8 cellular contexts compared by ENCODE assay signal in the genomic region with DNA sequence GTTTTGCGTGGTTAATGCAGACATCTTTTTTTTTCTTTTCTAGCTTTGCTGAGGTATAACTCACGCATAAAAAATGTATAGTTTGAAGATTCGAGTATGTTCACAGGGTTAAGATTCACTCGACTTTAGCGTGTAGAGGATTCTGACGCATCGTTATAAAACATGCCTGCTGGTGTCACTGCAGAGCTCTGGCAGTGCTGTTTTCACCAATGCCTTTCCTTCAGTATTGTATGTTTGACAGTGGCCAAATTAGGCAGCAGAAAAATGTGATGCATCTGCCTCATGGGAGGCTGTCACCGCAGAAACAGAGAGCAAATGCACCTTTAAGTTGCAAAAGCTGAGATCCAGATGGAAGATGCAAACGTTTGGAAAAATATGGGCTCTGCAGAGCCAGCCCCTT. TPM values are rescaled to one million over a fixed set of nuclear protein-coding genes. Genes with fewer than 3 reads are reported as not detected.
DNase-seq lines count a peak whose midpoint lies in the region; ATAC-seq, FAIRE-seq and TF ChIP-seq lines count a peak whose summit lies in the region.

No MANE protein-coding gene starts in this region.

- H3K4me3 ChIP-seq in AG04449 (ENCODE audit: low read depth, low read length): no peak overlapping the region
- no peak overlapping the region for H3K4me3 ChIP-seq in Peyer's patch
- H3K4me3 ChIP-seq in psoas muscle: no peak overlapping the region
- no peak overlapping the region for H3K4me3 ChIP-seq in lower leg skin (ENCODE audit: low read depth, poor library complexity, severe bottlenecking)

- FAIRE-seq in GM12891 (lab: Jason Lieb, UNC): peak; percentile 70

- TF ChIP-seq POLR2A in GM12891 (IDR thresholded peaks at IDR 0.05; ENCODE audit: low read depth, low read length) (no peak), Peyer's patch (IDR thresholded peaks at IDR 0.05) (no peak), lower leg skin (IDR thresholded peaks at IDR 0.05) (no peak)

- no peaks in the 10 kb centered on the region for H3K4me1 ChIP-seq in Peyer's patch
- H3K4me1 ChIP-seq in psoas muscle: no peaks in the 10 kb centered on the region

- CTCF ChIA-PET in AG04449 (lab: Yijun Ruan, JAX): interaction anchor here (0.7 to 8.6 kb wide), 7 partner anchors 13 to 293 kb away, joined by 3 to 78 read pairs (median 9); no protein-coding TSS in a partner anchor

- POLR2A ChIA-PET in AG04449 (lab: Yijun Ruan, JAX): no interaction called here

- no peaks in the 10 kb centered on the region for H3K9me3 ChIP-seq in Peyer's patch
- H3K9me3 ChIP-seq in psoas muscle: no peaks in the 10 kb centered on the region

- no peak for ATAC-seq in psoas muscle
- no peak for ATAC-seq in GM18861 (IDR thresholded peaks at IDR 0.05; ENCODE audit: unreplicated experiment)

- 38 to 44% (median 41%) methylated on average over 9 of the region's 9 CpGs for WGBS in psoas muscle, 3 donors
- WGBS in lower leg skin, 2 donors: 34 to 37% methylated on average over 9 of the region's 9 CpGs

- TF ChIP-seq CTCF in AG04449 (IDR thresholded peaks at IDR 0.05; ENCODE audit: insufficient read depth, low read length, missing control alignments): peak; percentile 34
- peak in 5 of 6 experiments; percentile 19 to 50 (median 32) for TF ChIP-seq CTCF in Peyer's patch (IDR thresholded peaks at IDR 0.05)
- peak; percentile 9 for TF ChIP-seq CTCF in psoas muscle (IDR thresholded peaks at IDR 0.05)
- TF ChIP-seq CTCF in lower leg skin (IDR thresholded peaks at IDR 0.05): no peak

- no peak for DNase-seq in AG04449 (ENCODE audit: low read depth, low spot score)
- DNase-seq in GM12891 (ENCODE audit: insufficient read length, low spot score): no peak
- DNase-seq in Peyer's patch: peak in 2 of 3 donors; percentile 39 to 53
- peak; percentile 22 to 41 for DNase-seq in dermis microvascular lymphatic vessel endothelial cell (ENCODE audit: low read depth in 2 of 2)
- DNase-seq in psoas muscle: no peak
- no peak for DNase-seq in lower leg skin (ENCODE audit: low spot score in 2 of 2)
- DNase-seq in OCI-M2 (lab: John Stamatoyannopoulos, UW; ENCODE audit: unreplicated experiment): no peak

- intact Hi-C loops in psoas muscle (cut with DNase I): no loop called here
- intact Hi-C loops in lower leg skin (cut with DNase I; ENCODE audit: low total_unique reads): loop anchor here (10.0 kb wide), 1 partner anchor 194 kb away; no protein-coding TSS in a partner anchor

- H3K27ac ChIP-seq in Peyer's patch: no peak overlapping the region
- H3K27ac ChIP-seq in psoas muscle: no peak overlapping the region

- H3K36me3 ChIP-seq in Peyer's patch (no peaks in the 10 kb centered on the region), psoas muscle (ENCODE audit: insufficient read depth in 1 of 2, low read depth in 1 of 2) (no peaks in the 10 kb centered on the region)

- H3K27me3 ChIP-seq in Peyer's patch (no peaks in the 10 kb centered on the region), psoas muscle (ENCODE audit: insufficient read depth in 3 of 3, low read length in 2 of 3) (peaks cover 0 to 3% (median 0%) of the 10 kb centered on the region in 3 donors)

TF ChIP-seq in GM12891, 5 proteins besides CTCF, POLR2A, EP300 and RAD21:
- TF ChIP-seq TAF1 (IDR thresholded peaks at IDR 0.05; ENCODE audit: low read depth, low read length): no peak
- no peak for TF ChIP-seq POU2F2 (IDR thresholded peaks at IDR 0.05; ENCODE audit: low read depth, low read length)
- no peak for TF ChIP-seq POLR2AphosphoS5 (IDR thresholded peaks at IDR 0.05; ENCODE audit: low read depth, low read length)
- no peak for TF ChIP-seq PAX5 (IDR thresholded peaks at IDR 0.05; ENCODE audit: insufficient read depth, low read length, severe bottlenecking)
- no peak for TF ChIP-seq SPI1 (IDR thresholded peaks at IDR 0.05; ENCODE audit: low read depth, low read length)

RNA-seq across cellular contexts. Expression of a gene that starts 18.0 kb away (rescaled TPM):
- polyA plus RNA-seq in GM12891 (2012; ENCODE audit: low read depth, missing spikeins): not detected
- total RNA-seq in Peyer's patch (1 to 10 TPM in 2 of 4 donors, not detected in 2; 6.7 to 6.8 TPM), dermis microvascular lymphatic vessel endothelial cell (0.13 and 0.38 TPM in 2 replicates), psoas muscle (1 to 10 TPM; 1.1 to 1.8 (median 1.1) TPM), lower leg skin (1 to 10 TPM in 3 of 4 donors, under 1 TPM in 1; 0.79 to 6.4 (median 3.1) TPM)
- polyA plus RNA-seq in psoas muscle: under 1 TPM; 0.18 to 0.39 (median 0.27) TPM

RNA-seq across cellular contexts. Expression of a gene that starts 42.6 kb away (rescaled TPM):
- polyA plus RNA-seq in GM12891 (2012; ENCODE audit: low read depth, missing spikeins): 37.4 TPM
- total RNA-seq in Peyer's patch (10 to 100 TPM; 49.9 to 82.5 (median 59.8) TPM), dermis microvascular lymphatic vessel endothelial cell (19.1 and 25.3 TPM in 2 replicates), psoas muscle (100 to 1,000 TPM in 3 of 4 donors, 10 to 100 TPM in 1; 99.9 to 135 (median 118) TPM), lower leg skin (10 to 100 TPM; 56.9 to 76.2 (median 63.5) TPM)
- 100 to 1,000 TPM in 2 of 3 donors, 10 to 100 TPM in 1; 82.8 to 126 (median 107) TPM for polyA plus RNA-seq in psoas muscle

RNA-seq across cellular contexts. Expression of a gene that starts 48.3 kb away (rescaled TPM):
- not detected for polyA plus RNA-seq in GM12891 (2012; ENCODE audit: low read depth, missing spikeins)
- total RNA-seq in Peyer's patch (not detected), dermis microvascular lymphatic vessel endothelial cell (not detected in 2 replicates), psoas muscle (not detected), lower leg skin (not detected)
- not detected for polyA plus RNA-seq in psoas muscle

Comparison
In these comparisons a context has a peak if more than half of its experiments do, and no peak if none do; other contexts are left out.
1. DNase-seq: peak in Peyer's patch (2 of 3) and dermis microvascular lymphatic vessel endothelial cell (2 of 2); none in AG04449 (single experiment), GM12891 (single experiment), psoas muscle (0 of 2), lower leg skin (0 of 2) and OCI-M2 (single experiment).
2. CTCF ChIP-seq: peak in AG04449 (single experiment), Peyer's patch (5 of 6) and psoas muscle (single experiment); none in lower leg skin (0 of 3).